ENCODE assay signal across 14 cellular contexts in genomic region chr2:219059375-219059724, GRCh38. TPM values are rescaled to one million over a fixed set of nuclear protein-coding genes. Genes with fewer than 3 reads are reported as not detected.
DNase-seq lines count a peak whose midpoint lies in the region; ATAC-seq and TF ChIP-seq lines count a peak whose summit lies in the region.
"Had no signal": no experiment of that assay in that cellular context is flagged by ENCODE, and none has a peak within 500 bp of the region (broad histone marks: within the 10 kb centered on the region; RNA-seq: fewer than 3 reads in every experiment).

No MANE protein-coding gene starts in this region.

- H3K27me3 ChIP-seq in CD4-positive, CD25-positive, alpha-beta regulatory T cell (ENCODE audit: control insufficient read depth, insufficient read depth, low read length), result peaks cover 30% of the 10 kb centered on the region
- H3K27me3 ChIP-seq in endodermal cell (ENCODE audit: control insufficient read depth, insufficient read depth, low read length, poor library complexity, severe bottlenecking) (peaks cover 98% of the 10 kb centered on the region), ovary (peaks cover 3% of the 10 kb centered on the region)

- peak overlapping the region in 1 of 3 donors; percentile 63 for H3K27ac Mint-ChIP-seq in CD4-positive, CD25-positive, alpha-beta regulatory T cell
- H3K27ac Mint-ChIP-seq in IgD-negative memory B cell (peak overlapping the region in 2 of 3 donors; percentile 5 to 35), endodermal cell (no peak overlapping the region)

- no peak for ATAC-seq in CD4-positive, CD25-positive, alpha-beta regulatory T cell (ENCODE audit: low read depth in 2 of 2)

- peaks cover 0 to 35% (median 3%) of the 10 kb centered on the region in 4 donors for H3K4me1 Mint-ChIP-seq in CD4-positive, CD25-positive, alpha-beta regulatory T cell
- H3K4me1 Mint-ChIP-seq in IgD-negative memory B cell (peaks cover 2 to 17% (median 5%) of the 10 kb centered on the region in 3 donors), endodermal cell (peaks cover 22% of the 10 kb centered on the region)

- H3K4me3 Mint-ChIP-seq in CD4-positive, CD25-positive, alpha-beta regulatory T cell, result peak overlapping the region in 3 of 4 donors; percentile 50 to 58 (median 52)
- H3K4me3 Mint-ChIP-seq in IgD-negative memory B cell, result peak overlapping the region in 2 of 4 donors; percentile 50 to 65
- H3K4me3 Mint-ChIP-seq in endodermal cell, result peak overlapping the region; percentile 68

- no peaks in the 10 kb centered on the region for H3K9me3 Mint-ChIP-seq in CD4-positive, CD25-positive, alpha-beta regulatory T cell
- H3K9me3 Mint-ChIP-seq in IgD-negative memory B cell (no peaks in the 10 kb centered on the region), endodermal cell (no peaks in the 10 kb centered on the region)

- no peaks in the 10 kb centered on the region for H3K36me3 Mint-ChIP-seq in CD4-positive, CD25-positive, alpha-beta regulatory T cell
- peaks cover 1% of the 10 kb centered on the region for H3K36me3 Mint-ChIP-seq in IgD-negative memory B cell
- peaks cover 7% of the 10 kb centered on the region for H3K36me3 Mint-ChIP-seq in endodermal cell (ENCODE audit: low read depth)

- H3K36me3 ChIP-seq in CD4-positive, CD25-positive, alpha-beta regulatory T cell (ENCODE audit: control insufficient read depth, insufficient read depth, low read length), result no peaks in the 10 kb centered on the region
- H3K36me3 ChIP-seq in endodermal cell (ENCODE audit: control insufficient read depth, insufficient read depth, low read length), result no peaks in the 10 kb centered on the region
- no peaks in the 10 kb centered on the region for H3K36me3 ChIP-seq in ovary

- no peak for TF ChIP-seq POLR2A in ovary (IDR thresholded peaks at IDR 0.05)

- intact Hi-C loops in ovary (cut with DNase I), result loop anchor here (5.0 to 10.0 kb wide), 5 partner anchors 58 to 238 kb away; no protein-coding TSS in a partner anchor

- H3K27me3 Mint-ChIP-seq in CD4-positive, CD25-positive, alpha-beta regulatory T cell, result peaks cover 74% of the 10 kb centered on the region
- H3K27me3 Mint-ChIP-seq in IgD-negative memory B cell (peaks cover 40% of the 10 kb centered on the region), endodermal cell (ENCODE audit: insufficient read depth) (peaks cover 92% of the 10 kb centered on the region)

- no peak for DNase-seq in CD4-positive, CD25-positive, alpha-beta regulatory T cell
- DNase-seq in endodermal cell (peak; percentile 61), ovary (no peak), DMS153 (lab: John Stamatoyannopoulos, UW) (no peak), SHP77 (lab: John Stamatoyannopoulos, UW) (no peak), NCI-H510A (lab: John Stamatoyannopoulos, UW) (no peak), DMS153 treated with DMSO at 0.1 percent for 48 hours (lab: John Stamatoyannopoulos, UW; ENCODE audit: unreplicated experiment) (no peak)
- DNase-seq: activated CD4-positive, alpha-beta T cell treated with anti-CD3 and anti-CD28 coated beads for 1 hour had no signal

- peaks cover 37% of the 10 kb centered on the region for H3K4me1 ChIP-seq in CD4-positive, CD25-positive, alpha-beta regulatory T cell (ENCODE audit: control insufficient read depth, insufficient read depth, low read length, poor library complexity, severe bottlenecking)
- H3K4me1 ChIP-seq in endodermal cell (ENCODE audit: control insufficient read depth, insufficient read depth, low read length) (peaks cover 16% of the 10 kb centered on the region), ovary (ENCODE audit: insufficient read depth) (peaks cover 7% of the 10 kb centered on the region)

- TF ChIP-seq EP300 in ovary (IDR thresholded peaks at IDR 0.05), result no peak

- no peak overlapping the region for H3K9ac ChIP-seq in endodermal cell (ENCODE audit: extremely low read depth, low read length, poor library complexity, severe bottlenecking)

- 11 to 21% methylated on average over 16 to 17 of the region's 17 CpGs for WGBS in endodermal cell (ENCODE audit: insufficient coverage in 1 of 2, insufficient read length in 1 of 2), 2 experiments
- 1 to 3% (median 1%) methylated on average over 17 of the region's 17 CpGs for WGBS in ovary, 3 donors

- H3K4me3 ChIP-seq in CD4-positive, CD25-positive, alpha-beta regulatory T cell (ENCODE audit: low read depth, low read length), result no peak overlapping the region
- peak overlapping the region; percentile 79 for H3K4me3 ChIP-seq in endodermal cell (ENCODE audit: low read length)
- peak overlapping the region; percentile 32 for H3K4me3 ChIP-seq in ovary

- no peaks in the 10 kb centered on the region for H3K9me3 ChIP-seq in CD4-positive, CD25-positive, alpha-beta regulatory T cell (ENCODE audit: control insufficient read depth in 2 of 2, low read length in 2 of 2)
- H3K9me3 ChIP-seq in endodermal cell (ENCODE audit: control insufficient read depth, low read length), result no peaks in the 10 kb centered on the region
- no peaks in the 10 kb centered on the region for H3K9me3 ChIP-seq in ovary

- TF ChIP-seq CTCF in endodermal cell (conservative IDR thresholded peaks at IDR 0.05) (no peak), ovary (IDR thresholded peaks at IDR 0.05) (no peak)

- H3K27ac ChIP-seq in CD4-positive, CD25-positive, alpha-beta regulatory T cell (ENCODE audit: insufficient read depth, low read length, poor library complexity, severe bottlenecking), result no peak overlapping the region
- H3K27ac ChIP-seq in endodermal cell (ENCODE audit: low read depth, low read length) (no peak overlapping the region), ovary (no peak overlapping the region)

RNA-seq across cellular contexts. Expression of gene IHH, which starts 1.4 kb away (rescaled TPM):
- total RNA-seq in CD4-positive, CD25-positive, alpha-beta regulatory T cell, result not detected
- polyA plus RNA-seq in CD4-positive, CD25-positive, alpha-beta regulatory T cell, result not detected
- polyA plus RNA-seq in IgD-negative memory B cell, result not detected
- 10 to 100 TPM in 1 of 2 donors, 1 to 10 TPM in 1; 2.1 to 10.3 TPM for total RNA-seq in endodermal cell
- polyA plus RNA-seq in endodermal cell (2013, experiment 1 of 2), result 6.9 TPM
- polyA plus RNA-seq in endodermal cell (2013, experiment 2 of 2), result 3.5 TPM
- total RNA-seq in ovary, result under 1 TPM in 3 of 7 donors, not detected in 4; 0.15 to 0.80 (median 0.36) TPM
- 1 to 10 TPM in 1 of 2 donors, under 1 TPM in 1; 0.12 to 1.6 TPM for polyA plus RNA-seq in ovary
- total RNA-seq: chondrocyte, M059J, NCI-H460, ureter had no signal

RNA-seq across cellular contexts. Expression of gene CFAP65, which starts 18.0 kb away (rescaled TPM):
- not detected for total RNA-seq in CD4-positive, CD25-positive, alpha-beta regulatory T cell
- polyA plus RNA-seq in CD4-positive, CD25-positive, alpha-beta regulatory T cell, result not detected
- polyA plus RNA-seq in IgD-negative memory B cell (not detected), ovary (under 1 TPM in 1 of 2 donors, not detected in 1; 0.04 TPM)
- total RNA-seq in endodermal cell (1 to 10 TPM in 1 of 2 donors, under 1 TPM in 1; 0.84 to 1.5 TPM), ovary (10 to 100 TPM in 1 of 7 donors, 1 to 10 TPM in 1, under 1 TPM in 3, not detected in 2; 0.82 to 19.6 (median 0.95) TPM)
- 1.2 TPM for polyA plus RNA-seq in endodermal cell (2013, experiment 1 of 2)
- 0.83 TPM for polyA plus RNA-seq in endodermal cell (2013, experiment 2 of 2)
- total RNA-seq: chondrocyte, M059J, NCI-H460, ureter had no signal
- polyA plus RNA-seq: BJ had no signal
